9 cellular contexts compared by ENCODE assay signal in genomic region chr6:111793711-111794111, GRCh38.
DNase-seq lines count a peak whose midpoint lies in the region; ATAC-seq and TF ChIP-seq lines count a peak whose summit lies in the region.
"Had no signal": no experiment of that assay in that cellular context is flagged by ENCODE, and none has a peak within 500 bp of the region (broad histone marks: within the 10 kb centered on the region; RNA-seq: fewer than 3 reads in every experiment).

No MANE protein-coding gene starts in this region.

- H4K20me1 ChIP-seq in smooth muscle cell (ENCODE audit: low read depth): peaks cover 34% of the 10 kb centered on the region

- TF ChIP-seq CTCF in NB4 (IDR thresholded peaks at IDR 0.05; ENCODE audit: low read depth, low read length) (no peak), smooth muscle cell (IDR thresholded peaks at IDR 0.05; ENCODE audit: borderline replicate concordance, insufficient read depth, poor library complexity, severe bottlenecking) (no peak), A673 (conservative IDR thresholded peaks at IDR 0.05; ENCODE audit: low read depth, low read length) (no peak)

- H3K4me2 ChIP-seq in smooth muscle cell: no peak overlapping the region

- POLR2A ChIA-PET in A673 (lab: Charles Lee; ENCODE audit: low non-redundant PET): no interaction called here

- no TSS peak for BruUV-seq in A673 (replicated peaks; lab: Mats Ljungman, UMichigan)

- H3K9ac ChIP-seq in smooth muscle cell (ENCODE audit: low read depth): no peak overlapping the region

- H3K27ac Mint-ChIP-seq in activated naive CD8-positive, alpha-beta T cell treated with anti-CD3 and anti-CD28 coated beads for 36 hours: peak overlapping the region; percentile 97
- peak overlapping the region; percentile 62 for H3K27ac Mint-ChIP-seq in stimulated activated naive B cell treated with anti-CD40 and anti-IgM and Interleukin-4, amounts not matched to agents 10 μg/mL and 1 μg/mL and 100 μg/mL, for 72 hours

- H3F3A ChIP-seq in smooth muscle cell (ENCODE audit: low read depth): peaks cover 2% of the 10 kb centered on the region

- 86% methylated on average over 8 of the region's 8 CpGs for WGBS in smooth muscle cell (ENCODE audit: low lambda C conversion rate)

- H3K27ac ChIP-seq in smooth muscle cell (ENCODE audit: low read depth) (no peak overlapping the region), A673 (ENCODE audit: low read depth, low read length, poor library complexity, severe bottlenecking) (no peak overlapping the region)

- CTCF ChIA-PET in A673 (lab: Charles Lee): no interaction called here

- H3K36me3 Mint-ChIP-seq in activated naive CD8-positive, alpha-beta T cell treated with anti-CD3 and anti-CD28 coated beads for 36 hours: peaks cover 62% of the 10 kb centered on the region
- H3K36me3 Mint-ChIP-seq in stimulated activated naive B cell treated with anti-CD40 and anti-IgM and Interleukin-4, amounts not matched to agents 10 μg/mL and 1 μg/mL and 100 μg/mL, for 72 hours: peaks cover 22 to 24% of the 10 kb centered on the region in 2 donors
- H3K36me3 Mint-ChIP-seq: naive B cell had no signal

- H2AFZ ChIP-seq in smooth muscle cell (ENCODE audit: low read depth): no peak overlapping the region

- H3K4me3 ChIP-seq in NB4 (ENCODE audit: low read depth, low read length) (peak overlapping the region; percentile 61), smooth muscle cell (no peak overlapping the region), A673 (ENCODE audit: low read depth, low read length, poor library complexity, severe bottlenecking) (no peak overlapping the region)

- ATAC-seq in stimulated activated naive B cell treated with anti-CD40 and anti-IgM and Interleukin-4, amounts not matched to agents 10 μg/mL and 1 μg/mL and 100 μg/mL, for 72 hours (replicated peaks): peak in 1 of 2 donors; percentile 45

- peaks cover 73% of the 10 kb centered on the region for H3K4me1 Mint-ChIP-seq in activated naive CD8-positive, alpha-beta T cell treated with anti-CD3 and anti-CD28 coated beads for 36 hours
- H3K4me1 Mint-ChIP-seq in stimulated activated naive B cell treated with anti-CD40 and anti-IgM and Interleukin-4, amounts not matched to agents 10 μg/mL and 1 μg/mL and 100 μg/mL, for 72 hours: peaks cover 24 to 33% of the 10 kb centered on the region in 2 donors

- no peaks in the 10 kb centered on the region for H3K27me3 Mint-ChIP-seq in activated naive CD8-positive, alpha-beta T cell treated with anti-CD3 and anti-CD28 coated beads for 36 hours
- no peaks in the 10 kb centered on the region for H3K27me3 Mint-ChIP-seq in stimulated activated naive B cell treated with anti-CD40 and anti-IgM and Interleukin-4, amounts not matched to agents 10 μg/mL and 1 μg/mL and 100 μg/mL, for 72 hours
- H3K27me3 Mint-ChIP-seq: naive B cell had no signal

- peaks cover 76% of the 10 kb centered on the region for H3K79me2 ChIP-seq in smooth muscle cell (ENCODE audit: low read depth)

- H3K9me3 Mint-ChIP-seq in activated naive CD8-positive, alpha-beta T cell treated with anti-CD3 and anti-CD28 coated beads for 36 hours: peaks cover 1% of the 10 kb centered on the region
- no peaks in the 10 kb centered on the region for H3K9me3 Mint-ChIP-seq in stimulated activated naive B cell treated with anti-CD40 and anti-IgM and Interleukin-4, amounts not matched to agents 10 μg/mL and 1 μg/mL and 100 μg/mL, for 72 hours
- H3K9me3 Mint-ChIP-seq: naive B cell had no signal

- peak; percentile 9 for DNase-seq in SKM-1 treated with dmso at 0.1 percent for 144 hours (lab: John Stamatoyannopoulos, UW; ENCODE audit: unreplicated experiment)
- no peak for DNase-seq in SKM-1 (lab: John Stamatoyannopoulos, UW; ENCODE audit: unreplicated experiment)
- DNase-seq in NB4 (ENCODE audit: low read depth): peak; percentile 88
- peak; percentile 68 for DNase-seq in activated naive CD8-positive, alpha-beta T cell treated with anti-CD3 and anti-CD28 coated beads for 36 hours
- no peak for DNase-seq in stimulated activated naive B cell treated with anti-CD40 and anti-IgM and Interleukin-4, amounts not matched to agents 10 μg/mL and 1 μg/mL and 100 μg/mL, for 72 hours
- DNase-seq in smooth muscle cell (lab: John Stamatoyannopoulos, UW; ENCODE audit: unreplicated experiment): no peak
- DNase-seq in A673 (ENCODE audit: low spot score): no peak
- no peak for DNase-seq in COLO829 (ENCODE audit: low spot score)
- DNase-seq: naive B cell had no signal

- H3K4me1 ChIP-seq in smooth muscle cell (ENCODE audit: low read depth): peaks cover 20% of the 10 kb centered on the region
- no peaks in the 10 kb centered on the region for H3K4me1 ChIP-seq in A673 (ENCODE audit: insufficient read depth, low read length, poor library complexity, severe bottlenecking)

- H3K36me3 ChIP-seq in smooth muscle cell (ENCODE audit: low read depth) (no peaks in the 10 kb centered on the region), A673 (ENCODE audit: insufficient read depth, low read length, poor library complexity, severe bottlenecking) (no peaks in the 10 kb centered on the region)

- TF ChIP-seq POLR2A in NB4 (IDR thresholded peaks at IDR 0.05; ENCODE audit: extremely low read depth, insufficient read length): no peak

- no peaks in the 10 kb centered on the region for H3K9me3 ChIP-seq in smooth muscle cell (replicated peaks; ENCODE audit: low read depth)
- H3K9me3 ChIP-seq in A673 (ENCODE audit: low read depth, low read length, poor library complexity, severe bottlenecking): no peaks in the 10 kb centered on the region

- H3K27me3 ChIP-seq in smooth muscle cell (ENCODE audit: low read depth) (no peaks in the 10 kb centered on the region), A673 (replicated peaks; ENCODE audit: insufficient read depth, low read depth, low read length, poor library complexity) (no peaks in the 10 kb centered on the region)

- peak overlapping the region; percentile 87 for H3K4me3 Mint-ChIP-seq in activated naive CD8-positive, alpha-beta T cell treated with anti-CD3 and anti-CD28 coated beads for 36 hours
- H3K4me3 Mint-ChIP-seq in stimulated activated naive B cell treated with anti-CD40 and anti-IgM and Interleukin-4, amounts not matched to agents 10 μg/mL and 1 μg/mL and 100 μg/mL, for 72 hours: no peak overlapping the region
- H3K4me3 Mint-ChIP-seq: naive B cell had no signal

- intact Hi-C loops in A673 (cut with micrococcal nuclease; ENCODE audit: unreplicated experiment): no loop called here

Comparison
In these comparisons a context has a peak if more than half of its experiments do, and no peak if none do; other contexts are left out.
1. DNase-seq: peak in SKM-1 treated with dmso at 0.1 percent for 144 hours (single experiment), NB4 (single experiment) and activated naive CD8-positive, alpha-beta T cell treated with anti-CD3 and anti-CD28 coated beads for 36 hours (single experiment); none in SKM-1 (single experiment), stimulated activated naive B cell treated with anti-CD40 and anti-IgM and Interleukin-4, amounts not matched to agents 10 μg/mL and 1 μg/mL and 100 μg/mL, for 72 hours (single experiment), smooth muscle cell (single experiment), A673 (single experiment) and COLO829 (single experiment).